ENCODE assay signal across 19 cellular contexts in the genomic region with DNA sequence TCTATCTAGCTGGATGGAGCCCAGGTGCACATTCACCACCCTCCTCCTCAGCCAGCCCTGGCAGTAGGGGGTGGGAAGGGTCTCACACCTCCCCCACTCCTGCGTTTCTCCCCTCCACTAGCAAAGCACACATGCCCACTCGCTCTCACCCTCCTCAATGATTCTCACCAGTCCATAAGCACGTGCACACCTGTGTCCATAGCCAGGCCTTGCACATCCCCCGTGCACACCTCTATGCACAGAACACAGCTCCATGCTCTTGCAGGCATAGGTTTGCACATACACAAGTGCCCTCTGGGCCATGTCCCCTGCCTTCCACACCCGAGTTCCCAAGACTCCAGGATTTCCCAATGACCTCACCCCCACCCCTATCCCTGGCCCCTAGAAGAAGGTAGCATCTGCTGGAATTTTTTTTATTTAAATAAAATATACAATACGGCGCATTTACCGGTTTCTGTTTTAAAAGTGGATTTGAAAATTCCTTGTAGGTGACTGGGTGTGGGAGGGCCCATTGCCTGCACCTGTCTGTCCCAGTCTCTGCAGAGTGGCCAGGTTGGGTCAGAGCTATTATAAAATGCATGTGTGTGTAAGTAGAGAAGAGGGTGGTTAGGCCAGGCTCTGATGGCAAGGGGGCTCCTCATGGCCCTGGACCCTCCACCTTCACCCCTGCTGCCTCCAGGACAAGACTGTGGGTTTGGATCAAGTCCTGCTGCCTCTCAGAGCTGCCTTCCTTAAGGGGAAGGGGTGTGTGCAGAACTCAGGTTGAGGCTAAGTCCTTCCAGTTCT. TPM values are rescaled to one million over a fixed set of nuclear protein-coding genes. Genes with fewer than 3 reads are reported as not detected.
A peak's percentile ranks its signal among the peaks of the same experiment; 100 is the strongest.
DNase-seq lines count a peak whose midpoint lies in the region; ATAC-seq and TF ChIP-seq lines count a peak whose summit lies in the region.
"Had no signal": no experiment of that assay in that cellular context is flagged by ENCODE, and none has a peak within 500 bp of the region (broad histone marks: within the 10 kb centered on the region; RNA-seq: fewer than 3 reads in every experiment).

No MANE protein-coding gene starts in this region.

- H3K4me3 Mint-ChIP-seq in GM23338: 0 out of 3 replicates have a peak overlapping the region, but pooled peaks have one; percentile 24
- H3K4me3 Mint-ChIP-seq: HFFc6 had no signal

- H3K4me1 Mint-ChIP-seq in GM23338: peaks cover 20% of the 10 kb centered on the region

- H3K27ac ChIP-seq in BLaER1: no peak overlapping the region
- no peak overlapping the region for H3K27ac ChIP-seq in GM23338 (ENCODE audit: low read depth)
- H3K27ac ChIP-seq in cingulate gyrus (ENCODE audit: low read depth, low read length): peak overlapping the region; percentile 23
- H3K27ac ChIP-seq in neuronal stem cell (replicated peaks; ENCODE audit: low read length): no peak overlapping the region
- H3K27ac ChIP-seq in transverse colon: no peak overlapping the region
- no peak overlapping the region for H3K27ac ChIP-seq in trophoblast cell (ENCODE audit: low read depth, low read length)
- H3K27ac ChIP-seq: KMS-11 had no signal

- H4K91ac ChIP-seq in neuronal stem cell (ENCODE audit: low read depth, low read length, poor library complexity) (no peak overlapping the region), trophoblast cell (ENCODE audit: low read depth, low read length) (no peak overlapping the region)

- TF ChIP-seq POLR2A in transverse colon (IDR thresholded peaks at IDR 0.05): no peak

- H3K14ac ChIP-seq in neuronal stem cell (ENCODE audit: low read length) (no peak overlapping the region), trophoblast cell (ENCODE audit: low read length) (no peak overlapping the region)

- H2BK12ac ChIP-seq in neuronal stem cell (ENCODE audit: low read length): no peak overlapping the region
- H2BK12ac ChIP-seq in trophoblast cell (ENCODE audit: low read length): no peak overlapping the region

- H3K4me2 ChIP-seq in BLaER1 (peak overlapping the region; percentile 94), GM23338 (peak overlapping the region; percentile 74; the same call in 1 of the 2 replicates), neuronal stem cell (ENCODE audit: insufficient read depth, low read length, poor library complexity, severe bottlenecking) (no peak overlapping the region), trophoblast cell (ENCODE audit: low read length) (no peak overlapping the region)
- H3K4me2 ChIP-seq: KMS-11 had no signal

- no peaks in the 10 kb centered on the region for H3K79me2 ChIP-seq in GM23338 (replicated peaks; ENCODE audit: insufficient read depth)
- no peaks in the 10 kb centered on the region for H3K79me2 ChIP-seq in trophoblast cell (ENCODE audit: control insufficient read depth, insufficient read depth, low read length, poor library complexity)

- in situ Hi-C loops in transverse colon (cut with MboI; ENCODE audit: low pct_ligation_motif_present in 1 of 4, low pct_unique_long_range_greater_than_20kb in 1 of 4, low sequenced_read_pairs in 3 of 4): no loop called here

- H3K18ac ChIP-seq in neuronal stem cell (ENCODE audit: low read length) (peak overlapping the region; percentile 17), trophoblast cell (ENCODE audit: low read length) (no peak overlapping the region)

- TF ChIP-seq EP300 in transverse colon (IDR thresholded peaks at IDR 0.05; ENCODE audit: low read depth): no peak

- no peak overlapping the region for H2AFZ ChIP-seq in GM23338
- H2AFZ ChIP-seq in neuronal stem cell (ENCODE audit: low read length): no peak overlapping the region
- H2AFZ ChIP-seq in trophoblast cell (ENCODE audit: insufficient read depth, low read length, poor library complexity): no peak overlapping the region

- no CpG with 5 or more reads among the region's 8 CpGs for WGBS in neuronal stem cell (ENCODE audit: extremely low coverage in 2 of 2, insufficient read length in 2 of 2, insufficient replicate concordance in 1 of 2), 2 donors
- 67 to 74% methylated on average over 8 of the region's 8 CpGs for WGBS in transverse colon (ENCODE audit: low coverage in 1 of 2), 2 donors
- no CpG with 5 or more reads among the region's 8 CpGs for WGBS in trophoblast cell (ENCODE audit: extremely low coverage, insufficient coverage, insufficient read length)

- ATAC-seq in GM23338: peak; percentile 8; the same call in 2 of the 3 replicates

- H4K12ac ChIP-seq in trophoblast cell (ENCODE audit: low read depth, low read length): no peak overlapping the region

- H3K9ac ChIP-seq in BLaER1 (no peak overlapping the region), neuronal stem cell (ENCODE audit: low read depth, low read length, poor library complexity) (no peak overlapping the region), trophoblast cell (ENCODE audit: low read length) (no peak overlapping the region)
- H3K9ac ChIP-seq: KMS-11 had no signal

- peaks cover 7% of the 10 kb centered on the region for H3K36me3 Mint-ChIP-seq in GM23338 (ENCODE audit: low read depth)

- H2AK5ac ChIP-seq in neuronal stem cell (ENCODE audit: low read depth, low read length) (no peak overlapping the region), trophoblast cell (ENCODE audit: low read length) (no peak overlapping the region)

- intact Hi-C loops in transverse colon (cut with DNase I; ENCODE audit: low total_unique reads): no loop called here

- DNase-seq in GM23338 (ENCODE audit: low spot score) (no peak), neuronal stem cell (ENCODE audit: low spot score) (no peak), LoVo (ENCODE audit: low spot score) (no peak), transverse colon (no peak), trophoblast cell (no peak)
- DNase-seq: DMS 273 treated with DMSO at 0.1 percent for 48 hours, HFFc6, NCI-H2081 treated with DMSO at 0.1 percent for 48 hours, NCI-H226, NCI-H526 treated with DMSO at 0.1 percent for 48 hours, RPMI8226 had no signal

- no peak overlapping the region for H2BK15ac ChIP-seq in neuronal stem cell (ENCODE audit: low read length)

- H3K9me2 ChIP-seq in GM23338 (ENCODE audit: insufficient read depth): no peaks in the 10 kb centered on the region

- H3K4ac ChIP-seq in neuronal stem cell (ENCODE audit: low read length) (no peak overlapping the region), trophoblast cell (ENCODE audit: low read depth, low read length) (no peak overlapping the region)

- H3K23ac ChIP-seq in neuronal stem cell (ENCODE audit: low read depth, low read length, poor library complexity): no peak overlapping the region
- no peak overlapping the region for H3K23ac ChIP-seq in trophoblast cell (ENCODE audit: low read length)

- H3K4me3 ChIP-seq in BLaER1 (no peak overlapping the region), GM23338 (no peak overlapping the region), neuronal stem cell (ENCODE audit: low read length in 2 of 2) (no peak overlapping the region), transverse colon (no peak overlapping the region), trophoblast cell (ENCODE audit: low read depth, low read length) (no peak overlapping the region)

- TF ChIP-seq CTCF in GM23338 (conservative IDR thresholded peaks at IDR 0.05; ENCODE audit: low read depth in 2 of 2) (no peak), transverse colon (IDR thresholded peaks at IDR 0.05) (no peak)

- H3K79me1 ChIP-seq in neuronal stem cell (ENCODE audit: low read depth, low read length) (peaks cover 2% of the 10 kb centered on the region), trophoblast cell (ENCODE audit: low read length) (no peaks in the 10 kb centered on the region)

- no peaks in the 10 kb centered on the region for H4K20me1 ChIP-seq in BLaER1
- no peaks in the 10 kb centered on the region for H4K20me1 ChIP-seq in GM23338 (replicated peaks; ENCODE audit: insufficient read depth)

- H4K8ac ChIP-seq in neuronal stem cell (ENCODE audit: low read depth, low read length) (no peak overlapping the region), trophoblast cell (ENCODE audit: low read depth, low read length) (no peak overlapping the region)

- H3K27me3 ChIP-seq in BLaER1: no peaks in the 10 kb centered on the region
- H3K27me3 ChIP-seq in GM23338 (ENCODE audit: insufficient read depth): no peaks in the 10 kb centered on the region
- no peaks in the 10 kb centered on the region for H3K27me3 ChIP-seq in neuronal stem cell (ENCODE audit: control insufficient read depth in 3 of 3, insufficient read depth in 3 of 3, low read depth in 1 of 3, low read length in 3 of 3)
- peaks cover 19% of the 10 kb centered on the region for H3K27me3 ChIP-seq in transverse colon
- no peaks in the 10 kb centered on the region for H3K27me3 ChIP-seq in trophoblast cell (ENCODE audit: insufficient read depth, low read length)

- H3F3A ChIP-seq in GM23338 (replicated peaks; ENCODE audit: low read depth): no peaks in the 10 kb centered on the region

- H3K4me1 ChIP-seq in BLaER1 (peaks cover 78% of the 10 kb centered on the region), GM23338 (ENCODE audit: insufficient read depth) (peaks cover 4% of the 10 kb centered on the region; the same call in 1 of the 2 replicates), neuronal stem cell (ENCODE audit: control insufficient read depth in 2 of 2, insufficient read depth in 1 of 2, low read depth in 1 of 2, low read length in 2 of 2) (peaks cover 4 to 9% of the 10 kb centered on the region in 2 donors), transverse colon (no peaks in the 10 kb centered on the region), trophoblast cell (ENCODE audit: control insufficient read depth in 1 of 2, insufficient read depth in 2 of 2, low read length in 2 of 2) (no peaks in the 10 kb centered on the region)

- no peak overlapping the region for H2BK5ac ChIP-seq in neuronal stem cell (ENCODE audit: low read length)
- no peak overlapping the region for H2BK5ac ChIP-seq in trophoblast cell (ENCODE audit: low read depth, low read length, poor library complexity)

- H3K9me3 Mint-ChIP-seq in GM23338: no peaks in the 10 kb centered on the region
- H3K9me3 Mint-ChIP-seq: HFFc6 had no signal

- H3K9me3 ChIP-seq in BLaER1 (no peaks in the 10 kb centered on the region), neuronal stem cell (replicated peaks in 1 of 2; ENCODE audit: control insufficient read depth in 2 of 2, insufficient read depth in 1 of 2, low read depth in 1 of 2, low read length in 2 of 2) (no peaks in the 10 kb centered on the region), transverse colon (no peaks in the 10 kb centered on the region), trophoblast cell (ENCODE audit: insufficient read depth, low read depth, low read length) (no peaks in the 10 kb centered on the region)

- peaks cover 18% of the 10 kb centered on the region for H3K27me3 Mint-ChIP-seq in GM23338 (ENCODE audit: insufficient read depth, low read depth, poor library complexity)

- no peak overlapping the region for H3K27ac Mint-ChIP-seq in GM23338
- H3K27ac Mint-ChIP-seq: HFFc6 had no signal

- no peaks in the 10 kb centered on the region for H3K36me3 ChIP-seq in BLaER1
- H3K36me3 ChIP-seq in GM23338 (ENCODE audit: insufficient read depth): no peaks in the 10 kb centered on the region
- peaks cover 0 to under 1% of the 10 kb centered on the region in 2 donors for H3K36me3 ChIP-seq in neuronal stem cell (replicated peaks in 1 of 2; ENCODE audit: control insufficient read depth in 2 of 2, insufficient read depth in 2 of 2, low read length in 2 of 2)
- H3K36me3 ChIP-seq in transverse colon: no peaks in the 10 kb centered on the region
- H3K36me3 ChIP-seq in trophoblast cell (ENCODE audit: control insufficient read depth in 1 of 2, insufficient read depth in 2 of 2, low read length in 2 of 2): peaks cover 6 to 7% of the 10 kb centered on the region in 2 experiments

- H2BK120ac ChIP-seq in neuronal stem cell (ENCODE audit: low read depth, low read length) (no peak overlapping the region), trophoblast cell (ENCODE audit: insufficient read depth, low read length, poor library complexity) (no peak overlapping the region)

RNA-seq across cellular contexts. Expression of a gene that starts 49.1 kb away (rescaled TPM):
- 10.1 and 10.6 TPM in 2 replicates for total RNA-seq in GM23338 (2014; rRNA removed; shearing (Covaris generic))
- polyA plus RNA-seq in GM23338 (2016; fragmentation: Nextera tagmentation; extraction: Ambion mirVana): 2.4 TPM in 2 replicates
- polyA plus RNA-seq in neuronal stem cell (2013, experiment 1 of 2): 1.5 TPM
- polyA plus RNA-seq in neuronal stem cell (2013, experiment 2 of 2): 1.6 TPM
- total RNA-seq in transverse colon: under 1 TPM in 1 of 4 donors, not detected in 3; 0.14 TPM
- polyA plus RNA-seq in trophoblast cell (2013): 2.9 and 3.0 TPM in 2 replicates
- total RNA-seq: Daoy, HFFc6, OCI-LY7, SK-MEL-5 had no signal
- polyA plus RNA-seq: AG04450, BJ had no signal

Comparison
In these comparisons a context has a peak if more than half of its experiments do, and no peak if none do; other contexts are left out.
1. H3K4me2 ChIP-seq: peak in BLaER1 (single experiment) and GM23338 (single experiment); none in neuronal stem cell (single experiment) and trophoblast cell (single experiment).